1 cellular context compared by ENCODE assay signal in genomic region chr1:10265027-10265426, GRCh38.
TF ChIP-seq lines count a peak whose summit lies in the region.

No MANE protein-coding gene starts in this region.

TF ChIP-seq in HEK293, 187 proteins besides CTCF, POLR2A, EP300 and RAD21 (continued from another document):
- TF ChIP-seq AEBP2 (tag by site-specific recombination; IDR thresholded peaks at IDR 0.05; ENCODE audit: borderline replicate concordance) (peak; percentile 65; the same call in 1 of the 2 replicates), ZNF112 (tag by site-specific recombination; IDR thresholded peaks at IDR 0.05) (no peak), ZNF530 (tag by site-specific recombination; IDR thresholded peaks at IDR 0.05; ENCODE audit: low read depth) (no peak), ZNF404 (tag by site-specific recombination; IDR thresholded peaks at IDR 0.05) (0 out of 2 replicates have a peak, but pooled peaks have one; percentile 64), ZEB2 (tag by site-specific recombination; IDR thresholded peaks at IDR 0.05) (no peak), ZNF146 (tag by site-specific recombination; IDR thresholded peaks at IDR 0.05) (no peak), ZNF670 (tag by site-specific recombination; IDR thresholded peaks at IDR 0.05; ENCODE audit: low read depth) (no peak), ZBTB1 (tag by site-specific recombination; IDR thresholded peaks at IDR 0.05) (0 out of 2 replicates have a peak, but pooled peaks have one; percentile 36), ZNF394 (tag by site-specific recombination; IDR thresholded peaks at IDR 0.05; ENCODE audit: borderline replicate concordance) (peak; percentile 97), ZXDB (tag by site-specific recombination; IDR thresholded peaks at IDR 0.05) (peak; percentile 75), ZNF623 (tag by site-specific recombination; IDR thresholded peaks at IDR 0.05) (peak; percentile 83), ZFP37 (tag by site-specific recombination; IDR thresholded peaks at IDR 0.05) (peak; percentile 85; the same call in 1 of the 2 replicates), ZNF747 (tag by site-specific recombination; IDR thresholded peaks at IDR 0.05) (no peak), ZNF629 (tag by site-specific recombination; IDR thresholded peaks at IDR 0.05) (peak; percentile 75), ZNF529 (tag by site-specific recombination; IDR thresholded peaks at IDR 0.05; ENCODE audit: insufficient replicate concordance) (no peak), ZNF157 (tag by site-specific recombination; IDR thresholded peaks at IDR 0.05) (no peak), ZNF23 (tag by site-specific recombination; IDR thresholded peaks at IDR 0.05; ENCODE audit: borderline replicate concordance) (no peak), ZNF544 (tag by site-specific recombination; IDR thresholded peaks at IDR 0.05) (no peak), ZNF148 (tag by site-specific recombination; IDR thresholded peaks at IDR 0.05; ENCODE audit: borderline replicate concordance) (no peak), ZNF664 (tag by site-specific recombination; IDR thresholded peaks at IDR 0.05) (peak; percentile 79), GLIS2 (tag by site-specific recombination; IDR thresholded peaks at IDR 0.05) (no peak), ZNF426 (tag by site-specific recombination; IDR thresholded peaks at IDR 0.05) (peak; percentile 95), ZNF292 (tag by site-specific recombination; IDR thresholded peaks at IDR 0.05; ENCODE audit: borderline replicate concordance, low read depth) (peak; percentile 92; the same call in 1 of the 2 replicates), ZNF791 (tag by site-specific recombination; IDR thresholded peaks at IDR 0.05) (peak; percentile 33; the same call in 1 of the 2 replicates), SCRT2 (tag by site-specific recombination; IDR thresholded peaks at IDR 0.05) (no peak), ZNF555 (tag by site-specific recombination; conservative IDR thresholded peaks at IDR 0.05) (peak; percentile 86), ZBTB11 (tag by site-specific recombination; conservative IDR thresholded peaks at IDR 0.05; ENCODE audit: low read depth) (peak; percentile 83)
- TF ChIP-seq, protein P1, sequence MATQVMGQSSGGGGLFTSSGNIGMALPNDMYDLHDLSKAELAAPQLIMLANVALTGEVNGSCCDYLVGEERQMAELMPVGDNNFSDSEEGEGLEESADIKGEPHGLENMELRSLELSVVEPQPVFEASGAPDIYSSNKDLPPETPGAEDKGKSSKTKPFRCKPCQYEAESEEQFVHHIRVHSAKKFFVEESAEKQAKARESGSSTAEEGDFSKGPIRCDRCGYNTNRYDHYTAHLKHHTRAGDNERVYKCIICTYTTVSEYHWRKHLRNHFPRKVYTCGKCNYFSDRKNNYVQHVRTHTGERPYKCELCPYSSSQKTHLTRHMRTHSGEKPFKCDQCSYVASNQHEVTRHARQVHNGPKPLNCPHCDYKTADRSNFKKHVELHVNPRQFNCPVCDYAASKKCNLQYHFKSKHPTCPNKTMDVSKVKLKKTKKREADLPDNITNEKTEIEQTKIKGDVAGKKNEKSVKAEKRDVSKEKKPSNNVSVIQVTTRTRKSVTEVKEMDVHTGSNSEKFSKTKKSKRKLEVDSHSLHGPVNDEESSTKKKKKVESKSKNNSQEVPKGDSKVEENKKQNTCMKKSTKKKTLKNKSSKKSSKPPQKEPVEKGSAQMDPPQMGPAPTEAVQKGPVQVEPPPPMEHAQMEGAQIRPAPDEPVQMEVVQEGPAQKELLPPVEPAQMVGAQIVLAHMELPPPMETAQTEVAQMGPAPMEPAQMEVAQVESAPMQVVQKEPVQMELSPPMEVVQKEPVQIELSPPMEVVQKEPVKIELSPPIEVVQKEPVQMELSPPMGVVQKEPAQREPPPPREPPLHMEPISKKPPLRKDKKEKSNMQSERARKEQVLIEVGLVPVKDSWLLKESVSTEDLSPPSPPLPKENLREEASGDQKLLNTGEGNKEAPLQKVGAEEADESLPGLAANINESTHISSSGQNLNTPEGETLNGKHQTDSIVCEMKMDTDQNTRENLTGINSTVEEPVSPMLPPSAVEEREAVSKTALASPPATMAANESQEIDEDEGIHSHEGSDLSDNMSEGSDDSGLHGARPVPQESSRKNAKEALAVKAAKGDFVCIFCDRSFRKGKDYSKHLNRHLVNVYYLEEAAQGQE (tag by site-specific recombination; IDR thresholded peaks at IDR 0.05): peak; percentile 72; the same call in 1 of the 2 replicates
- TF ChIP-seq, protein P2, sequence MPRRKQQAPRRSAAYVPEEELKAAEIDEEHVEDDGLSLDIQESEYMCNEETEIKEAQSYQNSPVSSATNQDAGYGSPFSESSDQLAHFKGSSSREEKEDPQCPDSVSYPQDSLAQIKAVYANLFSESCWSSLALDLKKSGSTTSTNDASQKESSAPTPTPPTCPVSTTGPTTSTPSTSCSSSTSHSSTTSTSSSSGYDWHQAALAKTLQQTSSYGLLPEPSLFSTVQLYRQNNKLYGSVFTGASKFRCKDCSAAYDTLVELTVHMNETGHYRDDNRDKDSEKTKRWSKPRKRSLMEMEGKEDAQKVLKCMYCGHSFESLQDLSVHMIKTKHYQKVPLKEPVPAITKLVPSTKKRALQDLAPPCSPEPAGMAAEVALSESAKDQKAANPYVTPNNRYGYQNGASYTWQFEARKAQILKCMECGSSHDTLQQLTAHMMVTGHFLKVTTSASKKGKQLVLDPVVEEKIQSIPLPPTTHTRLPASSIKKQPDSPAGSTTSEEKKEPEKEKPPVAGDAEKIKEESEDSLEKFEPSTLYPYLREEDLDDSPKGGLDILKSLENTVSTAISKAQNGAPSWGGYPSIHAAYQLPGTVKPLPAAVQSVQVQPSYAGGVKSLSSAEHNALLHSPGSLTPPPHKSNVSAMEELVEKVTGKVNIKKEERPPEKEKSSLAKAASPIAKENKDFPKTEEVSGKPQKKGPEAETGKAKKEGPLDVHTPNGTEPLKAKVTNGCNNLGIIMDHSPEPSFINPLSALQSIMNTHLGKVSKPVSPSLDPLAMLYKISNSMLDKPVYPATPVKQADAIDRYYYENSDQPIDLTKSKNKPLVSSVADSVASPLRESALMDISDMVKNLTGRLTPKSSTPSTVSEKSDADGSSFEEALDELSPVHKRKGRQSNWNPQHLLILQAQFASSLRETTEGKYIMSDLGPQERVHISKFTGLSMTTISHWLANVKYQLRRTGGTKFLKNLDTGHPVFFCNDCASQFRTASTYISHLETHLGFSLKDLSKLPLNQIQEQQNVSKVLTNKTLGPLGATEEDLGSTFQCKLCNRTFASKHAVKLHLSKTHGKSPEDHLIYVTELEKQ (tag by site-specific recombination; IDR thresholded peaks at IDR 0.05; ENCODE audit: borderline replicate concordance): peak; percentile 15; the same call in 1 of the 2 replicates
- TF ChIP-seq, protein P3, sequence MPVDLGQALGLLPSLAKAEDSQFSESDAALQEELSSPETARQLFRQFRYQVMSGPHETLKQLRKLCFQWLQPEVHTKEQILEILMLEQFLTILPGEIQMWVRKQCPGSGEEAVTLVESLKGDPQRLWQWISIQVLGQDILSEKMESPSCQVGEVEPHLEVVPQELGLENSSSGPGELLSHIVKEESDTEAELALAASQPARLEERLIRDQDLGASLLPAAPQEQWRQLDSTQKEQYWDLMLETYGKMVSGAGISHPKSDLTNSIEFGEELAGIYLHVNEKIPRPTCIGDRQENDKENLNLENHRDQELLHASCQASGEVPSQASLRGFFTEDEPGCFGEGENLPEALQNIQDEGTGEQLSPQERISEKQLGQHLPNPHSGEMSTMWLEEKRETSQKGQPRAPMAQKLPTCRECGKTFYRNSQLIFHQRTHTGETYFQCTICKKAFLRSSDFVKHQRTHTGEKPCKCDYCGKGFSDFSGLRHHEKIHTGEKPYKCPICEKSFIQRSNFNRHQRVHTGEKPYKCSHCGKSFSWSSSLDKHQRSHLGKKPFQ (tag by site-specific recombination; IDR thresholded peaks at IDR 0.05): 0 out of 2 replicates have a peak, but pooled peaks have one; percentile 32
- TF ChIP-seq, protein P4, sequence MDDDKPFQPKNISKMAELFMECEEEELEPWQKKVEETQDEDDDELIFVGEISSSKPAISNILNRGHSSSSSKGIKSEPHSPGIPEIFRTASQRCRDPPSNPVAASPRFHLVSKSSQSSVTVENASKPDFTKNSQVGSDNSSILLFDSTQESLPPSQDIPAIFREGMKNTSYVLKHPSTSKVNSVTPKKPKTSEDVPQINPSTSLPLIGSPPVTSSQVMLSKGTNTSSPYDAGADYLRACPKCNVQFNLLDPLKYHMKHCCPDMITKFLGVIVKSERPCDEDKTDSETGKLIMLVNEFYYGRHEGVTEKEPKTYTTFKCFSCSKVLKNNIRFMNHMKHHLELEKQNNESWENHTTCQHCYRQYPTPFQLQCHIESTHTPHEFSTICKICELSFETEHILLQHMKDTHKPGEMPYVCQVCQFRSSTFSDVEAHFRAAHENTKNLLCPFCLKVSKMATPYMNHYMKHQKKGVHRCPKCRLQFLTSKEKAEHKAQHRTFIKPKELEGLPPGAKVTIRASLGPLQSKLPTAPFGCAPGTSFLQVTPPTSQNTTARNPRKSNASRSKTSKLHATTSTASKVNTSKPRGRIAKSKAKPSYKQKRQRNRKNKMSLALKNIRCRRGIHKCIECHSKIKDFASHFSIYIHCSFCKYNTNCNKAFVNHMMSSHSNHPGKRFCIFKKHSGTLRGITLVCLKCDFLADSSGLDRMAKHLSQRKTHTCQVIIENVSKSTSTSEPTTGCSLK (tag by site-specific recombination; IDR thresholded peaks at IDR 0.05): no peak
- TF ChIP-seq, protein P5, sequence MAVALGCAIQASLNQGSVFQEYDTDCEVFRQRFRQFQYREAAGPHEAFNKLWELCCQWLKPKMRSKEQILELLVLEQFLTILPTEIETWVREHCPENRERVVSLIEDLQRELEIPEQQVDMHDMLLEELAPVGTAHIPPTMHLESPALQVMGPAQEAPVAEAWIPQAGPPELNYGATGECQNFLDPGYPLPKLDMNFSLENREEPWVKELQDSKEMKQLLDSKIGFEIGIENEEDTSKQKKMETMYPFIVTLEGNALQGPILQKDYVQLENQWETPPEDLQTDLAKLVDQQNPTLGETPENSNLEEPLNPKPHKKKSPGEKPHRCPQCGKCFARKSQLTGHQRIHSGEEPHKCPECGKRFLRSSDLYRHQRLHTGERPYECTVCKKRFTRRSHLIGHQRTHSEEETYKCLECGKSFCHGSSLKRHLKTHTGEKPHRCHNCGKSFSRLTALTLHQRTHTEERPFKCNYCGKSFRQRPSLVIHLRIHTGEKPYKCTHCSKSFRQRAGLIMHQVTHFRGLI (tag by site-specific recombination; IDR thresholded peaks at IDR 0.05): no peak
- TF ChIP-seq, protein P6, sequence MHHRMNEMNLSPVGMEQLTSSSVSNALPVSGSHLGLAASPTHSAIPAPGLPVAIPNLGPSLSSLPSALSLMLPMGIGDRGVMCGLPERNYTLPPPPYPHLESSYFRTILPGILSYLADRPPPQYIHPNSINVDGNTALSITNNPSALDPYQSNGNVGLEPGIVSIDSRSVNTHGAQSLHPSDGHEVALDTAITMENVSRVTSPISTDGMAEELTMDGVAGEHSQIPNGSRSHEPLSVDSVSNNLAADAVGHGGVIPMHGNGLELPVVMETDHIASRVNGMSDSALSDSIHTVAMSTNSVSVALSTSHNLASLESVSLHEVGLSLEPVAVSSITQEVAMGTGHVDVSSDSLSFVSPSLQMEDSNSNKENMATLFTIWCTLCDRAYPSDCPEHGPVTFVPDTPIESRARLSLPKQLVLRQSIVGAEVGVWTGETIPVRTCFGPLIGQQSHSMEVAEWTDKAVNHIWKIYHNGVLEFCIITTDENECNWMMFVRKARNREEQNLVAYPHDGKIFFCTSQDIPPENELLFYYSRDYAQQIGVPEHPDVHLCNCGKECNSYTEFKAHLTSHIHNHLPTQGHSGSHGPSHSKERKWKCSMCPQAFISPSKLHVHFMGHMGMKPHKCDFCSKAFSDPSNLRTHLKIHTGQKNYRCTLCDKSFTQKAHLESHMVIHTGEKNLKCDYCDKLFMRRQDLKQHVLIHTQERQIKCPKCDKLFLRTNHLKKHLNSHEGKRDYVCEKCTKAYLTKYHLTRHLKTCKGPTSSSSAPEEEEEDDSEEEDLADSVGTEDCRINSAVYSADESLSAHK (tag by site-specific recombination; IDR thresholded peaks at IDR 0.05): no peak
